In the genomic region with DNA sequence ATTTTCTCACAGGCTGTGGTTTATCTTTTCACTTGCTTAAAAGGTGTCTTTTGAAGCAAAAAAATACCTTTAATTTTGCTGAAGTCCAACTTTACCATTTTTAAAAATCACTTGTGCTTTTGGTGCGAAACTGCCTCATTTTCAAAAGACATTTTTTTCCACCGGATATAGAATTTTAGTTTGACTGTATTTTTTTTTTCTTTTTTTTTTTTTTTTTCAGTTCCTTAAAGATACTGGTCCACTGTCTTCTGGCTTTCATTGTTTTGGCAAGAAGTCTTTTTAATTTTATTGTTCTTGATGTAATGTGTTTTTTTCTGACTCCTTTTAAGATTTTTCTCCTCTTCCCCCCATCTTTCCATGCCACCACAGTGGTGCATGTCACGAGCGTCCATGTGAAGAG, we compare ENCODE assay signal across 18 cellular contexts.
DNase-seq lines count a peak whose midpoint lies in the region; ATAC-seq and TF ChIP-seq lines count a peak whose summit lies in the region.
"Had no signal": no experiment of that assay in that cellular context is flagged by ENCODE, and none has a peak within 500 bp of the region (broad histone marks: within the 10 kb centered on the region; RNA-seq: fewer than 3 reads in every experiment).

No MANE protein-coding gene starts in this region.

- no peaks in the 10 kb centered on the region for H3K27me3 Mint-ChIP-seq in activated T-cell treated with anti-CD3 and anti-CD28 coated beads, Interleukin-2, amount 50 U/mL, for 4 hours (ENCODE audit: low read depth)
- peaks cover 8% of the 10 kb centered on the region for H3K27me3 Mint-ChIP-seq in brain
- H3K27me3 Mint-ChIP-seq in stimulated activated memory B cell treated with anti-CD40 and anti-IgM and Interleukin-4, amounts not matched to agents 10 μg/mL and 1 μg/mL and 100 μg/mL, for 72 hours, result no peaks in the 10 kb centered on the region

- no peaks in the 10 kb centered on the region; the same call in 1 of the 2 replicates for H3F3A ChIP-seq in Loucy (ENCODE audit: low read depth)

- peaks cover 56% of the 10 kb centered on the region for H3K4me1 ChIP-seq in Loucy (ENCODE audit: insufficient read depth, low read length, poor library complexity, severe bottlenecking)
- H3K4me1 ChIP-seq: SJSA1 had no signal

- no peaks in the 10 kb centered on the region for H3K36me3 Mint-ChIP-seq in activated T-cell treated with anti-CD3 and anti-CD28 coated beads, Interleukin-2, amount 50 U/mL, for 4 hours (ENCODE audit: insufficient read depth)
- peaks cover 11% of the 10 kb centered on the region for H3K36me3 Mint-ChIP-seq in brain
- H3K36me3 Mint-ChIP-seq in stimulated activated memory B cell treated with anti-CD40 and anti-IgM and Interleukin-4, amounts not matched to agents 10 μg/mL and 1 μg/mL and 100 μg/mL, for 72 hours, result no peaks in the 10 kb centered on the region

- no peaks in the 10 kb centered on the region for H3K9me3 Mint-ChIP-seq in activated T-cell treated with anti-CD3 and anti-CD28 coated beads, Interleukin-2, amount 50 U/mL, for 4 hours
- peaks cover 0 to 3% (median 0%) of the 10 kb centered on the region in 5 experiments for H3K9me3 Mint-ChIP-seq in brain
- no peaks in the 10 kb centered on the region for H3K9me3 Mint-ChIP-seq in stimulated activated memory B cell treated with anti-CD40 and anti-IgM and Interleukin-4, amounts not matched to agents 10 μg/mL and 1 μg/mL and 100 μg/mL, for 72 hours

- H3K27me3 ChIP-seq in Loucy (ENCODE audit: insufficient read depth, low read length, poor library complexity, severe bottlenecking), result no peaks in the 10 kb centered on the region
- H3K27me3 ChIP-seq: left lung, SJSA1 had no signal

- peak overlapping the region; percentile 74 for H3K9ac ChIP-seq in Loucy (ENCODE audit: low read depth, low read length, poor library complexity, severe bottlenecking)

- H3K9me2 ChIP-seq in Loucy (replicated peaks; ENCODE audit: low read depth, low read length), result no peaks in the 10 kb centered on the region

- no peaks in the 10 kb centered on the region for H3K36me3 ChIP-seq in Loucy (ENCODE audit: insufficient read depth, low read length)
- H3K36me3 ChIP-seq: left lung, SJSA1 had no signal

- peak overlapping the region; percentile 78 for H3K4me3 Mint-ChIP-seq in activated T-cell treated with anti-CD3 and anti-CD28 coated beads, Interleukin-2, amount 50 U/mL, for 4 hours
- H3K4me3 Mint-ChIP-seq in brain, result peak overlapping the region in 4 of 5 experiments; percentile 5 to 84 (median 50)
- peak overlapping the region; percentile 81 for H3K4me3 Mint-ChIP-seq in stimulated activated memory B cell treated with anti-CD40 and anti-IgM and Interleukin-4, amounts not matched to agents 10 μg/mL and 1 μg/mL and 100 μg/mL, for 72 hours

- H3K9me3 ChIP-seq in Loucy (ENCODE audit: insufficient read depth, low read depth, low read length), result no peaks in the 10 kb centered on the region
- H3K9me3 ChIP-seq: left lung, SJSA1 had no signal

- peaks cover 52% of the 10 kb centered on the region for H4K20me1 ChIP-seq in Loucy (ENCODE audit: insufficient read depth, low read length, poor library complexity, severe bottlenecking)

- H3K4me1 Mint-ChIP-seq in activated T-cell treated with anti-CD3 and anti-CD28 coated beads, Interleukin-2, amount 50 U/mL, for 4 hours (ENCODE audit: low read depth), result peaks cover 82% of the 10 kb centered on the region
- H3K4me1 Mint-ChIP-seq in brain, result peaks cover 96% of the 10 kb centered on the region
- H3K4me1 Mint-ChIP-seq in stimulated activated memory B cell treated with anti-CD40 and anti-IgM and Interleukin-4, amounts not matched to agents 10 μg/mL and 1 μg/mL and 100 μg/mL, for 72 hours, result peaks cover 88% of the 10 kb centered on the region

- peak overlapping the region; percentile 83 for H3K4me2 ChIP-seq in Loucy (ENCODE audit: low read depth, low read length, poor library complexity, severe bottlenecking)

- peaks cover 100% of the 10 kb centered on the region for H3K79me2 ChIP-seq in Loucy (ENCODE audit: insufficient read depth, low read length)

- H3K27ac Mint-ChIP-seq in brain, result peak overlapping the region in 1 of 5 experiments; percentile 88
- H3K27ac Mint-ChIP-seq in stimulated activated memory B cell treated with anti-CD40 and anti-IgM and Interleukin-4, amounts not matched to agents 10 μg/mL and 1 μg/mL and 100 μg/mL, for 72 hours, result peak overlapping the region; percentile 76

- H2AFZ ChIP-seq in Loucy (ENCODE audit: low read length), result no peak overlapping the region

- no peak for ATAC-seq in activated T-cell treated with anti-CD3 and anti-CD28 coated beads, Interleukin-2, amount 50 U/mL, for 4 hours
- ATAC-seq in stimulated activated memory B cell treated with anti-CD40 and anti-IgM and Interleukin-4, amounts not matched to agents 10 μg/mL and 1 μg/mL and 100 μg/mL, for 72 hours, result no peak
- ATAC-seq in HG03442 (IDR thresholded peaks at IDR 0.05; ENCODE audit: unreplicated experiment) (no peak), GM18873 (IDR thresholded peaks at IDR 0.05; ENCODE audit: low FRiP score, unreplicated experiment) (no peak)
- ATAC-seq: left lung had no signal

- TF ChIP-seq CTCF in Loucy (conservative IDR thresholded peaks at IDR 0.05; ENCODE audit: low read length), result no peak
- no peak for TF ChIP-seq CTCF in brain (conservative IDR thresholded peaks at IDR 0.05)

- DNase-seq in activated T-cell treated with anti-CD3 and anti-CD28 coated beads, Interleukin-2, amount 50 U/mL, for 4 hours, result no peak
- DNase-seq in activated T-cell treated with anti-CD3 and anti-CD28 coated beads for 4 hours (no peak), H4 (ENCODE audit: low spot score) (no peak)
- DNase-seq: Calu3; cerebellar nuclear complex; foreskin fibroblast; left lung; NCI-H187 treated with DMSO at 0.1 percent for 48 hours; NCI-H510A treated with DMSO at 0.1 percent for 48 hours; OCI-M1; stimulated activated naive CD4-positive, alpha-beta T cell had no signal

- H3K4me3 ChIP-seq in Loucy (ENCODE audit: low read length, poor library complexity, severe bottlenecking), result peak overlapping the region; percentile 80
- H3K4me3 ChIP-seq: left lung, SJSA1, smooth muscle cell had no signal
